ENCODE assay signal across 8 cellular contexts in genomic region chr16:80526418-80527061, GRCh38. TPM values are rescaled to one million over a fixed set of nuclear protein-coding genes. Genes with fewer than 3 reads are reported as not detected.
DNase-seq lines count a peak whose midpoint lies in the region; ATAC-seq, FAIRE-seq and TF ChIP-seq lines count a peak whose summit lies in the region.

No MANE protein-coding gene starts in this region.

- H3K36me3 ChIP-seq in thoracic aorta = no peaks in the 10 kb centered on the region

- no peaks in the 10 kb centered on the region for H3K9me3 Mint-ChIP-seq in activated CD4-positive, alpha-beta memory T cell treated with anti-CD3 and anti-CD28 coated beads for 36 hours
- H3K9me3 Mint-ChIP-seq in natural killer cell = no peaks in the 10 kb centered on the region

- H3K27me3 Mint-ChIP-seq in activated CD4-positive, alpha-beta memory T cell treated with anti-CD3 and anti-CD28 coated beads for 36 hours = peaks cover 1% of the 10 kb centered on the region
- peaks cover 6 to 27% of the 10 kb centered on the region in 2 donors for H3K27me3 Mint-ChIP-seq in natural killer cell (ENCODE audit: low read depth in 2 of 2)

- no peaks in the 10 kb centered on the region for H3K36me3 Mint-ChIP-seq in activated CD4-positive, alpha-beta memory T cell treated with anti-CD3 and anti-CD28 coated beads for 36 hours
- H3K36me3 Mint-ChIP-seq in natural killer cell = no peaks in the 10 kb centered on the region

- H3K4me1 Mint-ChIP-seq in activated CD4-positive, alpha-beta memory T cell treated with anti-CD3 and anti-CD28 coated beads for 36 hours (ENCODE audit: low read depth) = no peaks in the 10 kb centered on the region
- H3K4me1 Mint-ChIP-seq in natural killer cell = no peaks in the 10 kb centered on the region

- no peak overlapping the region for H3K4me3 ChIP-seq in thoracic aorta

- CTCF ChIA-PET in HEK293T (lab: Yijun Ruan, JAX) = interaction anchor here (0.6 to 2.2 kb wide), 16 partner anchors 8 to 924 kb away, joined by 3 to 7 read pairs (median 4); no protein-coding TSS in a partner anchor
- CTCF ChIA-PET in activated CD4-positive, alpha-beta memory T cell treated with anti-CD3 and anti-CD28 coated beads for 36 hours (lab: Charles Lee) = interaction anchor here (0.6 to 5.8 kb wide), 82 partner anchors 8 to 1746 kb away, joined by 3 to 171 read pairs (median 4); no protein-coding TSS in a partner anchor

- intact Hi-C loops in activated CD4-positive, alpha-beta memory T cell treated with anti-CD3 and anti-CD28 coated beads for 36 hours (cut with micrococcal nuclease) = loop anchor here (1.0 to 5.0 kb wide), 3 partner anchors 54 to 421 kb away; no protein-coding TSS in a partner anchor
- intact Hi-C loops in natural killer cell (cut with micrococcal nuclease) = no loop called here

- POLR2A ChIA-PET in HEK293T (lab: Yijun Ruan, JAX) = no interaction called here
- POLR2A ChIA-PET in activated CD4-positive, alpha-beta memory T cell treated with anti-CD3 and anti-CD28 coated beads for 36 hours (lab: Charles Lee) = interaction anchor here (0.9 kb wide), 1 partner anchor 26 kb away, joined by 3 read pairs; no protein-coding TSS in a partner anchor

- H3K27me3 ChIP-seq in thoracic aorta (replicated peaks; ENCODE audit: insufficient read depth) = no peaks in the 10 kb centered on the region

- peak; percentile 87 for FAIRE-seq in endometrium (lab: Jason Lieb, UNC)

- no peaks in the 10 kb centered on the region for H3K9me3 ChIP-seq in thoracic aorta

- ATAC-seq in natural killer cell (peak; percentile 74 to 89 (median 83)), thoracic aorta (ENCODE audit: insufficient number of reproducible peaks, low FRiP score, low read depth) (no peak)

- H3K27ac ChIP-seq in thoracic aorta = no peak overlapping the region

- DNase-seq in DMS153 treated with DMSO at 0.1 percent for 48 hours (lab: John Stamatoyannopoulos, UW; ENCODE audit: unreplicated experiment) = peak; percentile 42
- no peak for DNase-seq in DMS153 (lab: John Stamatoyannopoulos, UW)
- DNase-seq in HEK293T (ENCODE audit: extremely low spot score) = peak; percentile 55
- peak; percentile 39 for DNase-seq in NCI-H345 treated with DMSO at 0.1 percent for 48 hours (lab: John Stamatoyannopoulos, UW; ENCODE audit: unreplicated experiment)
- DNase-seq in activated CD4-positive, alpha-beta memory T cell treated with anti-CD3 and anti-CD28 coated beads for 36 hours = peak; percentile 63
- DNase-seq in natural killer cell = peak; percentile 35
- no peak for DNase-seq in thoracic aorta (ENCODE audit: low spot score)

- peak; percentile 87 for TF ChIP-seq CTCF in natural killer cell (IDR thresholded peaks at IDR 0.05)
- TF ChIP-seq CTCF in thoracic aorta (IDR thresholded peaks at IDR 0.05) = peak; percentile 74

- H3K27ac Mint-ChIP-seq in activated CD4-positive, alpha-beta memory T cell treated with anti-CD3 and anti-CD28 coated beads for 36 hours = no peak overlapping the region
- no peak overlapping the region for H3K27ac Mint-ChIP-seq in natural killer cell

- no peak overlapping the region for H3K4me3 Mint-ChIP-seq in activated CD4-positive, alpha-beta memory T cell treated with anti-CD3 and anti-CD28 coated beads for 36 hours
- no peak overlapping the region for H3K4me3 Mint-ChIP-seq in natural killer cell

- no peaks in the 10 kb centered on the region for H3K4me1 ChIP-seq in thoracic aorta (ENCODE audit: control insufficient read depth in 1 of 2, low read depth in 2 of 2)

TF ChIP-seq in HEK293T, 16 proteins besides CTCF, POLR2A, EP300 and RAD21:
- TF ChIP-seq PKNOX1 (IDR thresholded peaks at IDR 0.05) (no peak), LEF1 (IDR thresholded peaks at IDR 0.05; ENCODE audit: borderline replicate concordance) (no peak), HDGF (IDR thresholded peaks at IDR 0.05; ENCODE audit: borderline replicate concordance) (no peak)

RNA-seq across cellular contexts. Expression of gene DYNLRB2, which starts 14.3 kb away (rescaled TPM):
- total RNA-seq in activated CD4-positive, alpha-beta memory T cell treated with anti-CD3 and anti-CD28 coated beads for 36 hours = not detected
- total RNA-seq in natural killer cell = not detected
- total RNA-seq in thoracic aorta = not detected

Comparison
In these comparisons a context has a peak if more than half of its experiments do, and no peak if none do; other contexts are left out.
1. DNase-seq: peak in DMS153 treated with DMSO at 0.1 percent for 48 hours (single experiment), HEK293T (single experiment), NCI-H345 treated with DMSO at 0.1 percent for 48 hours (single experiment), activated CD4-positive, alpha-beta memory T cell treated with anti-CD3 and anti-CD28 coated beads for 36 hours (single experiment) and natural killer cell (single experiment); none in DMS153 (single experiment) and thoracic aorta (single experiment).